17 cellular contexts compared by ENCODE assay signal in genomic region chr10:64261092-64261491, GRCh38.
DNase-seq lines count a peak whose midpoint lies in the region; ATAC-seq, FAIRE-seq and TF ChIP-seq lines count a peak whose summit lies in the region.
"Had no signal": no experiment of that assay in that cellular context is flagged by ENCODE, and none has a peak within 500 bp of the region (broad histone marks: within the 10 kb centered on the region; RNA-seq: fewer than 3 reads in every experiment).

No MANE protein-coding gene starts in this region.

- DNase-seq in H1 (ENCODE audit: low read depth in 1 of 2, low spot score in 2 of 2) (no peak), body of pancreas (no peak), G401 (ENCODE audit: low spot score) (no peak), NCI-H1694 (lab: John Stamatoyannopoulos, UW) (no peak), NCI-H2171 (lab: John Stamatoyannopoulos, UW) (no peak)
- DNase-seq: activated CD4-positive, alpha-beta memory T cell treated with anti-CD3 and anti-CD28 coated beads for 36 hours; anterior cingulate cortex; BE2C; cortex of kidney; DMS53; stimulated activated CD4-positive, alpha-beta T cell treated with anti-CD3 and anti-CD28 coated beads, Interleukin-4, amount 100 ng/mL, for 4 hours; stimulated activated naive CD8-positive, alpha-beta T cell treated with anti-CD3 and anti-CD28 coated beads, Interleukin-15, Interleukin-2, amounts not matched to agents 100 U/mL and 50 U/mL, for 24 hours had no signal

- H3K4me1 ChIP-seq in H1 (replicated peaks in 1 of 4; ENCODE audit: control insufficient read depth in 3 of 4, insufficient read depth in 4 of 4, low read length in 3 of 4), result no peaks in the 10 kb centered on the region
- H3K4me1 ChIP-seq in body of pancreas, result no peaks in the 10 kb centered on the region
- H3K4me1 ChIP-seq: BE2C, right atrium auricular region had no signal

- TF ChIP-seq RAD21 in H1 (IDR thresholded peaks at IDR 0.05 in 1 of 2, conservative IDR thresholded peaks at IDR 0.05 in 1 of 2; ENCODE audit: low read depth in 2 of 2, low read length in 2 of 2), result no peak

- TF ChIP-seq CTCF in H1 (IDR thresholded peaks at IDR 0.05; ENCODE audit: control extremely low read depth in 1 of 3, insufficient read depth in 1 of 3, low read depth in 1 of 3, low read length in 3 of 3) (no peak), body of pancreas (IDR thresholded peaks at IDR 0.05) (no peak)

- intact Hi-C loops in body of pancreas (cut with DNase I), result no loop called here

- H4K20me1 ChIP-seq in H1 (replicated peaks in 1 of 2; ENCODE audit: control insufficient read depth in 1 of 2, insufficient read depth in 2 of 2, low read length in 2 of 2), result no peaks in the 10 kb centered on the region

- H2BK5ac ChIP-seq in H1 (ENCODE audit: low read depth, low read length), result no peak overlapping the region

- H3K56ac ChIP-seq in H1 (replicated peaks; ENCODE audit: insufficient read length, low read depth, low read length), result no peak overlapping the region

- no peak overlapping the region for H3K4me2 ChIP-seq in H1 (ENCODE audit: insufficient read depth in 1 of 2, low read depth in 2 of 2, low read length in 2 of 2)

- H2BK120ac ChIP-seq in H1 (replicated peaks; ENCODE audit: low read depth, low read length), result no peak overlapping the region

- no peak overlapping the region for H3K14ac ChIP-seq in H1 (ENCODE audit: insufficient read length)

- H3K23ac ChIP-seq in H1 (ENCODE audit: insufficient read length), result no peak overlapping the region

- H3K4me3 ChIP-seq in H1 (ENCODE audit: extremely low read depth in 1 of 4, insufficient read depth in 2 of 4, low read depth in 3 of 4, low read length in 4 of 4), result no peak overlapping the region
- H3K4me3 ChIP-seq in body of pancreas, result no peak overlapping the region
- H3K4me3 ChIP-seq: right atrium auricular region had no signal

- no peak overlapping the region for H3K18ac ChIP-seq in H1 (ENCODE audit: extremely low read depth, low read length)

- no peak for FAIRE-seq in H1 (lab: Jason Lieb, UNC)
- FAIRE-seq: HTR-8/SVneo had no signal

- TF ChIP-seq POLR2A in H1 (IDR thresholded peaks at IDR 0.05; ENCODE audit: control extremely low read depth in 1 of 2, low read depth in 2 of 2, low read length in 2 of 2), result no peak
- TF ChIP-seq POLR2A in body of pancreas (IDR thresholded peaks at IDR 0.05), result no peak

- H4K5ac ChIP-seq in H1 (ENCODE audit: insufficient read length, low read depth, low read length), result no peak overlapping the region

- H3K9me3 ChIP-seq in H1 (ENCODE audit: insufficient read depth in 2 of 2, low read depth in 1 of 2, low read length in 1 of 2) (no peaks in the 10 kb centered on the region), body of pancreas (no peaks in the 10 kb centered on the region)
- H3K9me3 ChIP-seq: BE2C, right atrium auricular region had no signal

- H4K91ac ChIP-seq in H1 (replicated peaks; ENCODE audit: insufficient read length, low read length), result no peak overlapping the region

- H2BK12ac ChIP-seq in H1 (ENCODE audit: low read depth, low read length), result no peak overlapping the region

- no peak overlapping the region for H2AK5ac ChIP-seq in H1 (ENCODE audit: low read depth, low read length)

- H3K27me3 ChIP-seq in H1 (replicated peaks in 1 of 4; ENCODE audit: control insufficient read depth in 3 of 4, extremely low read depth in 1 of 4, insufficient read depth in 3 of 4, low read length in 3 of 4), result no peaks in the 10 kb centered on the region
- no peaks in the 10 kb centered on the region for H3K27me3 ChIP-seq in body of pancreas
- H3K27me3 ChIP-seq: BE2C, right atrium auricular region had no signal

- no peaks in the 10 kb centered on the region for H3K36me3 ChIP-seq in H1 (ENCODE audit: control insufficient read depth in 2 of 4, insufficient read depth in 4 of 4, low read length in 3 of 4)
- no peaks in the 10 kb centered on the region for H3K36me3 ChIP-seq in body of pancreas (replicated peaks in 1 of 2; ENCODE audit: insufficient read depth in 1 of 2, low read depth in 2 of 2)
- H3K36me3 ChIP-seq: BE2C, right atrium auricular region had no signal

- H4K8ac ChIP-seq in H1 (ENCODE audit: extremely low read depth, insufficient read depth, low read length), result no peak overlapping the region

- H2BK15ac ChIP-seq in H1 (ENCODE audit: low read length), result no peak overlapping the region

- H3K27ac ChIP-seq in H1 (ENCODE audit: low read depth, low read length) (no peak overlapping the region), body of pancreas (no peak overlapping the region)
- H3K27ac ChIP-seq: right atrium auricular region had no signal

- ATAC-seq in GM18861 (IDR thresholded peaks at IDR 0.05; ENCODE audit: unreplicated experiment), result peak; percentile 81
- ATAC-seq in GM21528 (IDR thresholded peaks at IDR 0.05; ENCODE audit: low FRiP score, unreplicated experiment), result peak; percentile 71
- peak; percentile 69 for ATAC-seq in HG02981 (IDR thresholded peaks at IDR 0.05; ENCODE audit: unreplicated experiment)
- ATAC-seq in body of pancreas, result no peak
- ATAC-seq: stimulated activated naive CD8-positive, alpha-beta T cell treated with anti-CD3 and anti-CD28 coated beads, Interleukin-15, Interleukin-2, amounts not matched to agents 100 U/mL and 50 U/mL, for 24 hours had no signal

- peaks cover 2% of the 10 kb centered on the region; the same call in 1 of the 2 replicates for H3K23me2 ChIP-seq in H1 (ENCODE audit: low read depth, low read length)

- no peak for TF ChIP-seq EP300 in H1 (IDR thresholded peaks at IDR 0.05; ENCODE audit: borderline replicate concordance in 1 of 2, low read depth in 2 of 2, low read length in 2 of 2)

- H3K9ac ChIP-seq in H1 (replicated peaks in 1 of 4; ENCODE audit: extremely low read depth in 1 of 4, low read depth in 3 of 4, low read length in 3 of 4), result no peak overlapping the region

- CTCF ChIA-PET in H1 (lab: Charles Lee; ENCODE audit: partially characterized antibody), result interaction anchor here (3.9 kb wide), 1 partner anchor 12 kb away, joined by 30 read pairs; no protein-coding TSS in a partner anchor

- no peak overlapping the region for H3K4ac ChIP-seq in H1 (replicated peaks; ENCODE audit: insufficient read length, low read depth, low read length)

- in situ Hi-C loops in G401 (cut with HindIII; ENCODE audit: low sequenced_read_pairs), result no loop called here

- H2BK20ac ChIP-seq in H1 (ENCODE audit: low read length), result no peak overlapping the region

- no peaks in the 10 kb centered on the region for H3K79me2 ChIP-seq in H1 (ENCODE audit: control insufficient read depth in 1 of 2, insufficient read depth in 2 of 2, low read length in 2 of 2)

- POLR2A ChIA-PET in H1 (lab: Charles Lee; ENCODE audit: partially characterized antibody), result no interaction called here

- no peaks in the 10 kb centered on the region for H3K79me1 ChIP-seq in H1 (ENCODE audit: low read depth, low read length)

- peak overlapping the region; percentile 76; the same call in 1 of the 2 replicates for H2AFZ ChIP-seq in H1 (ENCODE audit: low read length)

TF ChIP-seq in H1, 55 proteins besides CTCF, POLR2A, EP300 and RAD21:
- TF ChIP-seq BRCA1 (IDR thresholded peaks at IDR 0.05; ENCODE audit: low read depth, low read length), result no peak
- no peak for TF ChIP-seq ATF3 (IDR thresholded peaks at IDR 0.05; ENCODE audit: insufficient read depth, low read depth, low read length)
- TF ChIP-seq SRF (IDR thresholded peaks at IDR 0.05; ENCODE audit: low read depth, low read length), result no peak
- no peak for TF ChIP-seq RBBP5 (IDR thresholded peaks at IDR 0.05; ENCODE audit: borderline replicate concordance, low read depth, low read length)
- no peak for TF ChIP-seq RNF2 (IDR thresholded peaks at IDR 0.05; ENCODE audit: borderline replicate concordance, low read depth, low read length, missing control alignments, poor library complexity, severe bottlenecking)
- TF ChIP-seq SP4 (IDR thresholded peaks at IDR 0.05; ENCODE audit: low read length), result no peak
- no peak for TF ChIP-seq RFX5 (IDR thresholded peaks at IDR 0.05; ENCODE audit: borderline replicate concordance, low read depth, low read length)
